In the genomic region with DNA sequence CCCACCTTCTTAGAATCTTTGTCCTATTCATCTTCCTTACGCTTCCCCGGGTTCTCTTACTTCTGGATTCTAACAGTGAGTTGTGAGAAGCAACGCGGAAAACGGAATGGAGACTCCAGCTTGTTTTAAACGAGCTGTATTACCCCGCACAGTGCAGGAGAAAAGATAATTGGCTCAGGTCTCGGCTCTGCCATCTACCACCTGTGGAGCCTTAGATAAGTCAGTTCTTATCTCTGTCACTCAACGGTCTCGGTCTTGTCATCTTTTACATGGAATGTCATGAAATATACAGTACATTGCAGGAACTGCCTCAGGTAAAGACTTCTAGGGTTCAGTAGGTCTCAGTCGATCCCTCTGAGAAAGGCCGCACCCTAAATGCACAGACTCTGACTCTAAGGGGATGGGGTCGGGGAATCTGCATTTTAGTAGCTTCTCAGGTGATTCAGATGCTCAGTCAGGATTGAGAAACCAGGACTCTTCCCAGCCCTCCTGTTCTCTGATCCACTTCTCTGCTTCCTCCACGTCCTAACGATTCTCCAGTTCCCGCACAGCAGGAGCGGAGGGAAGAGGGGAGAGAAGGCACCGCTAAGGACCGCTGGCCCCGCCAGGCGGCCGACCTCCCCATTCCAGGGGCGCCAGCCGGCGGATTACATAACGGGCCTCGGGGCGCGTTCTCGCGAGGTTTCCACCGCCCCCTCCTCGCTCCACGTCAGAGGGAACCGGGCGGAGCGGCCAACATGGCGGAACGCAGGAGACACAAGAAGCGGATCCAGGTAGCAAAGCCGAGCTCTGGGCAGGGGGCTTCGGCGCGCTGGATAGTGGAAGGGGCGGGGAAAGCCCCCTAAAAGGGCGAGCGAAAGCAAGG, we compare ENCODE assay signal across 8 cellular contexts. TPM values are rescaled to one million over a fixed set of nuclear protein-coding genes. Genes with fewer than 3 reads are reported as not detected.
A peak's percentile ranks its signal among the peaks of the same experiment; 100 is the strongest.
DNase-seq lines count a peak whose midpoint lies in the region; ATAC-seq, FAIRE-seq and TF ChIP-seq lines count a peak whose summit lies in the region.

Gene SEC62 (plus strand): TSS at position 722 of the 865 bp plus-strand sequence. CDS start 16 bp downstream, at position 738.

- DNase-seq in GM12891 (ENCODE audit: insufficient read length, low spot score) (peak; percentile 71), NCI-H1436 (lab: John Stamatoyannopoulos, UW) (peak; percentile 96), T follicular helper cell (ENCODE audit: low read depth) (peak; percentile 93), heart right ventricle (peak; percentile 95 to 96), posterior vena cava (ENCODE audit: low spot score) (peak; percentile 99), upper lobe of right lung (peak; percentile 97)

- ATAC-seq in HG02840 (IDR thresholded peaks at IDR 0.05; ENCODE audit: low FRiP score, unreplicated experiment): peak; percentile 88
- peak; percentile 98 to 99 (median 99) for ATAC-seq in heart right ventricle
- ATAC-seq in upper lobe of right lung: peak; percentile 98

- TF ChIP-seq CTCF in heart right ventricle (IDR thresholded peaks at IDR 0.05) (peak in 8 of 9 donors; percentile 21 to 74 (median 48)), upper lobe of right lung (IDR thresholded peaks at IDR 0.05) (peak; percentile 46)

- peak; percentile 96 for FAIRE-seq in GM12891 (lab: Jason Lieb, UNC)

- H3K4me1 ChIP-seq in heart right ventricle (peaks cover 0 to 49% (median 44%) of the 10 kb centered on the region in 9 donors), upper lobe of right lung (peaks cover 40% of the 10 kb centered on the region)

- WGBS in adipose tissue, 3 donors: 3 to 9% (median 8%) methylated on average over 47 of the region's 47 CpGs
- WGBS in heart right ventricle, 2 donors: 6 to 7% methylated on average over 45 to 47 of the region's 47 CpGs

- H3K9me3 ChIP-seq in heart right ventricle (no peaks in the 10 kb centered on the region), upper lobe of right lung (no peaks in the 10 kb centered on the region)

- TF ChIP-seq POLR2A in GM12891 (IDR thresholded peaks at IDR 0.05; ENCODE audit: low read depth, low read length): no peak; the same call in 1 of the 2 replicates

- H3K27ac ChIP-seq in adipose tissue (ENCODE audit: low read depth, low read length) (peak within 1 kb of the TSS; percentile 56), heart right ventricle (peak within 1 kb of the TSS; percentile 87 to 98 (median 96)), upper lobe of right lung (peak within 1 kb of the TSS; percentile 94)

- intact Hi-C loops in heart right ventricle (cut with DNase I): loop anchor here in 9 of 10 donors (1.0 to 10.0 kb wide), 11 partner anchors 36 to 1102 kb away; partner anchors contain the start of genes LRRC31 (in 3 of the 9), TERC (in 2 of the 9), ACTRT3 (in 1 of the 9) and GPR160 (in 1 of the 9)
- intact Hi-C loops in posterior vena cava (cut with DNase I): no loop called here
- intact Hi-C loops in upper lobe of right lung (cut with DNase I): no loop called here

- H3K36me3 ChIP-seq in heart right ventricle (peaks cover 0 to 18% (median 0%) of the 10 kb centered on the region in 9 donors), upper lobe of right lung (no peaks in the 10 kb centered on the region)

- no peaks in the 10 kb centered on the region for H3K27me3 ChIP-seq in heart right ventricle
- H3K27me3 ChIP-seq in upper lobe of right lung: no peaks in the 10 kb centered on the region

- H3K4me3 ChIP-seq in heart right ventricle (peak within 1 kb of the TSS; percentile 76 to 93 (median 84)), upper lobe of right lung (peak within 1 kb of the TSS; percentile 78)

TF ChIP-seq in GM12891, 5 proteins besides CTCF, POLR2A, EP300 and RAD21:
- TF ChIP-seq TAF1 (IDR thresholded peaks at IDR 0.05; ENCODE audit: low read depth, low read length) (peak; percentile 98), SPI1 (IDR thresholded peaks at IDR 0.05; ENCODE audit: low read depth, low read length) (no peak; the same call in 1 of the 2 replicates), POU2F2 (IDR thresholded peaks at IDR 0.05; ENCODE audit: low read depth, low read length) (peak; percentile 76), POLR2AphosphoS5 (IDR thresholded peaks at IDR 0.05; ENCODE audit: low read depth, low read length) (peak; percentile 71), PAX5 (IDR thresholded peaks at IDR 0.05; ENCODE audit: insufficient read depth, low read length, severe bottlenecking) (peak; percentile 14)

RNA-seq across cellular contexts. Expression of gene SEC62, which starts in this region (rescaled TPM):
- polyA plus RNA-seq in GM12891 (2012; ENCODE audit: low read depth, missing spikeins): 61.2 TPM
- 10 to 100 TPM; 44.2 to 58.1 (median 54.8) TPM for polyA plus RNA-seq in adipose tissue
- total RNA-seq in heart right ventricle: 100 to 1,000 TPM in 1 of 10 donors, 10 to 100 TPM in 9; 73.2 to 108 (median 77.7) TPM
- 100 to 1,000 TPM in 1 of 2 donors, 10 to 100 TPM in 1; 34.1 to 165 TPM for polyA plus RNA-seq in heart right ventricle
- 100 to 1,000 TPM; 151 to 155 TPM for total RNA-seq in posterior vena cava
- 157 TPM for total RNA-seq in upper lobe of right lung

Comparison
In these comparisons a context has a peak if more than half of its experiments do, and no peak if none do; other contexts are left out.
1. Peak in every context shown above with its lines: DNase-seq, ATAC-seq, H3K4me3 ChIP-seq and H3K27ac ChIP-seq.
2. intact Hi-C loops: an anchor here in heart right ventricle (1.0 to 10.0 kb wide); none called in posterior vena cava and upper lobe of right lung.